In genomic region chr1:8818789-8819188, GRCh38 we compare ENCODE assay signal across 1 cellular context.
TF ChIP-seq lines count a peak whose summit lies in the region.
"Not testable (repeated sequence)": the region's sequence is repeated elsewhere in the genome, so short reads cannot be mapped to it uniquely, and the experiment has no call there.

No MANE protein-coding gene starts in this region.

TF ChIP-seq in K562, 482 proteins besides CTCF, POLR2A, EP300 and RAD21:
- TF ChIP-seq CC2D1A (IDR thresholded peaks at IDR 0.05) (0 out of 2 replicates have a peak, but pooled peaks have one; percentile 12), KDM1A (IDR thresholded peaks at IDR 0.05) (0 out of 4 replicates have a peak, but pooled peaks of 1 of the 2 experiments have one; percentile 6), MLLT1 (IDR thresholded peaks at IDR 0.05) (peak in 1 of 2 experiments; percentile 84; a peak in 2 of 4 replicates), ZBTB33 (CRISPR knock-in tag; IDR thresholded peaks at IDR 0.05) (peak; percentile 86), ATF3 (IDR thresholded peaks at IDR 0.05) (0 out of 2 replicates have a peak, but pooled peaks have one; percentile 1), ADNP (tag; IDR thresholded peaks at IDR 0.05) (0 out of 2 replicates have a peak, but pooled peaks have one; percentile 23)
- TF ChIP-seq ATF3 (CRISPR knock-in tag; conservative IDR thresholded peaks at IDR 0.05), result not testable (repeated sequence)
